ENCODE assay signal across 11 cellular contexts in genomic region chr16:88347656-88348376, GRCh38.
A peak's percentile ranks its signal among the peaks of the same experiment; 100 is the strongest.
DNase-seq lines count a peak whose midpoint lies in the region; ATAC-seq and TF ChIP-seq lines count a peak whose summit lies in the region.
"Had no signal": no experiment of that assay in that cellular context is flagged by ENCODE, and none has a peak within 500 bp of the region (broad histone marks: within the 10 kb centered on the region; RNA-seq: fewer than 3 reads in every experiment).

No MANE protein-coding gene starts in this region.

- 0 out of 22 replicates have a peak overlapping the region, but pooled peaks of 1 of the 11 experiments have one; percentile 11 for H3K27ac ChIP-seq in BLaER1 treated with 17β-estradiol and CSF1 and Interleukin-3, amounts not matched to agents 10 nM and 100 nM
- H3K27ac ChIP-seq: body of pancreas had no signal

- peak overlapping the region; percentile 43 to 79 (median 63) for H3K4me2 ChIP-seq in BLaER1 treated with 17β-estradiol and CSF1 and Interleukin-3, amounts not matched to agents 10 nM and 100 nM

- no peaks in the 10 kb centered on the region for H3K27me3 ChIP-seq in BLaER1 treated with 17β-estradiol and CSF1 and Interleukin-3, amounts not matched to agents 10 nM and 100 nM
- H3K27me3 ChIP-seq: body of pancreas had no signal

- DNase-seq in GM10266 (ENCODE audit: extremely low spot score), result peak; percentile 74
- peak; percentile 70 for DNase-seq in UCSD-AML1 (lab: John Stamatoyannopoulos, UW; ENCODE audit: unreplicated experiment)
- DNase-seq in germinal center (ENCODE audit: low spot score), result peak; percentile 57
- no peak for DNase-seq in COLO668 (lab: John Stamatoyannopoulos, UW; ENCODE audit: unreplicated experiment)
- DNase-seq: body of pancreas, Caco-2, NCI-H1694 treated with DMSO at 0.1 percent for 48 hours had no signal

- no peak for TF ChIP-seq CTCF in GM10266 (IDR thresholded peaks at IDR 0.05; ENCODE audit: control insufficient read depth, insufficient read depth, low read depth, missing control alignments)

- no peak overlapping the region for H3K4me3 ChIP-seq in BLaER1 treated with 17β-estradiol and CSF1 and Interleukin-3, amounts not matched to agents 10 nM and 100 nM
- H3K4me3 ChIP-seq: body of pancreas had no signal

- no peak for ATAC-seq in GM21619 (IDR thresholded peaks at IDR 0.05; ENCODE audit: unreplicated experiment)
- ATAC-seq in HG02678 (IDR thresholded peaks at IDR 0.05; ENCODE audit: unreplicated experiment), result no peak
- ATAC-seq in HG03045 (IDR thresholded peaks at IDR 0.05; ENCODE audit: unreplicated experiment), result no peak
- ATAC-seq: body of pancreas had no signal

- H3K9me3 ChIP-seq in BLaER1 treated with 17β-estradiol and CSF1 and Interleukin-3, amounts not matched to agents 10 nM and 100 nM (replicated peaks in 1 of 11), result peaks cover 0 to 11% (median 0%) of the 10 kb centered on the region in 11 experiments; a peak in 6 of 22 replicates
- H3K9me3 ChIP-seq: body of pancreas had no signal

- H3K36me3 ChIP-seq in BLaER1 treated with 17β-estradiol and CSF1 and Interleukin-3, amounts not matched to agents 10 nM and 100 nM, result no peaks in the 10 kb centered on the region

- H4K20me1 ChIP-seq in BLaER1 treated with 17β-estradiol and CSF1 and Interleukin-3, amounts not matched to agents 10 nM and 100 nM, result peaks cover 0 to 17% (median 0%) of the 10 kb centered on the region in 11 experiments; a peak in 3 of 22 replicates

- H3K9ac ChIP-seq in BLaER1 treated with 17β-estradiol and CSF1 and Interleukin-3, amounts not matched to agents 10 nM and 100 nM, result no peak overlapping the region; a peak in 1 of 22 replicates

- peaks cover 11 to 53% (median 39%) of the 10 kb centered on the region in 10 experiments for H3K4me1 ChIP-seq in BLaER1 treated with 17β-estradiol and CSF1 and Interleukin-3, amounts not matched to agents 10 nM and 100 nM
- H3K4me1 ChIP-seq: body of pancreas, Caco-2 had no signal
